ENCODE assay signal across 22 cellular contexts in genomic region chr4:168691621-168692376, GRCh38.
DNase-seq lines count a peak whose midpoint lies in the region; ATAC-seq, FAIRE-seq and TF ChIP-seq lines count a peak whose summit lies in the region.
"Had no signal": no experiment of that assay in that cellular context is flagged by ENCODE, and none has a peak within 500 bp of the region (broad histone marks: within the 10 kb centered on the region; RNA-seq: fewer than 3 reads in every experiment).

No MANE protein-coding gene starts in this region.

- no peak for TF ChIP-seq POLR2A in GM12891 (IDR thresholded peaks at IDR 0.05; ENCODE audit: low read depth, low read length)

- ATAC-seq in WTC11, result no peak
- peak; percentile 28 for ATAC-seq in left lobe of liver
- peak; percentile 50 for ATAC-seq in sciatic nerve
- ATAC-seq: activated naive CD4-positive, alpha-beta T cell treated with anti-CD3 and anti-CD28 coated beads, Interleukin-2, amount 50 U/mL, for 72 hours; stimulated activated naive CD8-positive, alpha-beta T cell treated with anti-CD3 and anti-CD28 coated beads, Interleukin-15, amount 100 ng/mL, for 72 hours had no signal

- POLR2A ChIA-PET in WTC11 (lab: Charles Lee), result interaction anchor here (0.9 kb wide), 1 partner anchor 141 kb away, joined by 3 read pairs; no protein-coding TSS in a partner anchor

- H3K4me3 Mint-ChIP-seq in WTC11, result no peak overlapping the region
- H3K4me3 Mint-ChIP-seq: activated CD4-positive, alpha-beta memory T cell treated with anti-CD3 and anti-CD28 coated beads for 36 hours; central memory CD8-positive, alpha-beta T cell; neural crest cell; stimulated activated naive CD8-positive, alpha-beta T cell treated with anti-CD3 and anti-CD28 coated beads, Interleukin-15, amount 100 ng/mL, for 72 hours had no signal

- peaks cover 40% of the 10 kb centered on the region for H3K4me1 Mint-ChIP-seq in WTC11
- H3K4me1 Mint-ChIP-seq: central memory CD8-positive, alpha-beta T cell; stimulated activated naive CD8-positive, alpha-beta T cell treated with anti-CD3 and anti-CD28 coated beads, Interleukin-15, amount 100 ng/mL, for 72 hours had no signal

- no peaks in the 10 kb centered on the region for H3K27me3 Mint-ChIP-seq in WTC11 (ENCODE audit: low read depth)
- H3K27me3 Mint-ChIP-seq: stimulated activated naive CD8-positive, alpha-beta T cell treated with anti-CD3 and anti-CD28 coated beads, Interleukin-15, amount 100 ng/mL, for 72 hours had no signal

- no peaks in the 10 kb centered on the region for H3K36me3 Mint-ChIP-seq in WTC11
- H3K36me3 Mint-ChIP-seq: activated CD4-positive, alpha-beta memory T cell treated with anti-CD3 and anti-CD28 coated beads for 36 hours; activated naive CD4-positive, alpha-beta T cell treated with anti-CD3 and anti-CD28 coated beads, Interleukin-2, amount 50 U/mL, for 72 hours had no signal

- TF ChIP-seq CTCF in WTC11 (IDR thresholded peaks at IDR 0.05), result no peak

- FAIRE-seq in HTR-8/SVneo (lab: Jason Lieb, UNC), result peak; percentile 4
- no peak for FAIRE-seq in GM12891 (lab: Jason Lieb, UNC)

- DNase-seq in HTR-8/SVneo (ENCODE audit: insufficient read length, low spot score) (no peak), WTC11 (ENCODE audit: low spot score) (no peak), left lobe of liver (ENCODE audit: low spot score) (no peak), sciatic nerve (ENCODE audit: low spot score) (no peak), GM12891 (ENCODE audit: insufficient read length, low spot score) (no peak), hippocampal formation (lab: John Stamatoyannopoulos, UW) (no peak)
- DNase-seq in central memory CD4-positive, alpha-beta T cell, result no peak
- DNase-seq: activated CD4-positive, alpha-beta memory T cell treated with anti-CD3 and anti-CD28 coated beads for 36 hours; activated CD8-positive, alpha-beta memory T cell treated with anti-CD3 and anti-CD28 coated beads, Interleukin-2, amount 50 U/mL, for 48 hours; DMS53; islet precursor cell; lower lobe of right lung; MG63; NCI-H1105 treated with DMSO at 0.1 percent for 48 hours; NCI-H2029; NCI-H526; NK-92 treated with Interleukin-12 subunit alpha and Interleukin-12 subunit beta, amount 100 ng/mL, for 24 hours; Peyer's patch; stimulated activated naive CD8-positive, alpha-beta T cell treated with anti-CD3 and anti-CD28 coated beads, Interleukin-15, amount 100 ng/mL, for 72 hours had no signal

- intact Hi-C loops in sciatic nerve (cut with DNase I), result no loop called here

- H3K9me3 Mint-ChIP-seq in WTC11, result no peaks in the 10 kb centered on the region
- H3K9me3 Mint-ChIP-seq: activated CD4-positive, alpha-beta memory T cell treated with anti-CD3 and anti-CD28 coated beads for 36 hours; activated naive CD4-positive, alpha-beta T cell treated with anti-CD3 and anti-CD28 coated beads, Interleukin-2, amount 50 U/mL, for 72 hours; central memory CD8-positive, alpha-beta T cell; neural crest cell; stimulated activated naive CD8-positive, alpha-beta T cell treated with anti-CD3 and anti-CD28 coated beads, Interleukin-15, amount 100 ng/mL, for 72 hours had no signal

- CTCF ChIA-PET in WTC11 (lab: Charles Lee), result interaction anchor here (0.6 kb wide), 1 partner anchor 218 kb away, joined by 4 read pairs; no protein-coding TSS in a partner anchor

- H3K27ac Mint-ChIP-seq in WTC11, result peak overlapping the region; percentile 32; the same call in 1 of the 2 replicates
- H3K27ac Mint-ChIP-seq: activated CD4-positive, alpha-beta memory T cell treated with anti-CD3 and anti-CD28 coated beads for 36 hours; activated naive CD4-positive, alpha-beta T cell treated with anti-CD3 and anti-CD28 coated beads, Interleukin-2, amount 50 U/mL, for 72 hours; stimulated activated naive CD8-positive, alpha-beta T cell treated with anti-CD3 and anti-CD28 coated beads, Interleukin-15, amount 100 ng/mL, for 72 hours had no signal

TF ChIP-seq in WTC11, 78 proteins besides CTCF, POLR2A, EP300 and RAD21 (continues in another document):
- TF ChIP-seq ZBTB21 (CRISPR knock-in tag; IDR thresholded peaks at IDR 0.05; ENCODE audit: borderline replicate concordance) (no peak), EMX1 (CRISPR knock-in tag; IDR thresholded peaks at IDR 0.05) (no peak), GTF2I (CRISPR knock-in tag; conservative IDR thresholded peaks at IDR 0.05) (no peak), PRDM15 (CRISPR knock-in tag; IDR thresholded peaks at IDR 0.05) (no peak), MXD4 (CRISPR knock-in tag; IDR thresholded peaks at IDR 0.05; ENCODE audit: borderline replicate concordance) (no peak)

TF ChIP-seq in GM12891, 5 proteins besides CTCF, POLR2A, EP300 and RAD21:
- no peak for TF ChIP-seq SPI1 (IDR thresholded peaks at IDR 0.05; ENCODE audit: low read depth, low read length)
- TF ChIP-seq TAF1 (IDR thresholded peaks at IDR 0.05; ENCODE audit: low read depth, low read length), result no peak
- TF ChIP-seq POLR2AphosphoS5 (IDR thresholded peaks at IDR 0.05; ENCODE audit: low read depth, low read length), result no peak
- no peak for TF ChIP-seq POU2F2 (IDR thresholded peaks at IDR 0.05; ENCODE audit: low read depth, low read length)
- TF ChIP-seq PAX5 (IDR thresholded peaks at IDR 0.05; ENCODE audit: insufficient read depth, low read length, severe bottlenecking), result no peak
